Comparison of ENCODE assay signal across 8 cellular contexts in genomic region chr12:12999959-13000615, GRCh38. TPM values are rescaled to one million over a fixed set of nuclear protein-coding genes. Genes with fewer than 3 reads are reported as not detected.
A peak's percentile ranks its signal among the peaks of the same experiment; 100 is the strongest.
DNase-seq lines count a peak whose midpoint lies in the region; ATAC-seq and TF ChIP-seq lines count a peak whose summit lies in the region.

Gene HEBP1, minus strand, starts transcription at chr12:13000265. Its CDS starts 151 bp downstream, at chr12:13000114.

- DNase-seq in AG09319 (ENCODE audit: extremely low read depth, low read depth): peak; percentile 80
- peak; percentile 66 to 73 for DNase-seq in NCI-H524 (lab: John Stamatoyannopoulos, UW)
- DNase-seq in activated CD4-positive, alpha-beta T cell treated with anti-CD3 and anti-CD28 coated beads, Interleukin-2, amount 10 ng/mL, durations not matched to agents 7 days and 5 days: peak; percentile 95
- DNase-seq in stimulated activated CD4-positive, alpha-beta T cell treated with anti-CD3 and anti-CD28 coated beads, Interleukin-1b, Interleukin-23, amount 100 ng/mL, for 24 hours (ENCODE audit: low read depth in 4 of 4, low spot score in 1 of 4): peak; percentile 92 to 99 (median 95)

- H3K27ac ChIP-seq in cingulate gyrus (ENCODE audit: low read depth, low read length) (peak within 1 kb of the TSS; percentile 85), layer of hippocampus (ENCODE audit: low read depth, low read length) (peak within 1 kb of the TSS; percentile 86)

- ATAC-seq in GM19324 (IDR thresholded peaks at IDR 0.05; ENCODE audit: low FRiP score, unreplicated experiment) (peak; percentile 72), HG03457 (IDR thresholded peaks at IDR 0.05; ENCODE audit: unreplicated experiment) (peak; percentile 78)

- H3K36me3 Mint-ChIP-seq in activated CD4-positive, alpha-beta T cell treated with anti-CD3 and anti-CD28 coated beads, Interleukin-2, amount 10 ng/mL, durations not matched to agents 7 days and 5 days (ENCODE audit: low read depth): no peaks in the 10 kb centered on the region

- peak within 1 kb of the TSS; percentile 81 for H3K4me3 Mint-ChIP-seq in activated CD4-positive, alpha-beta T cell treated with anti-CD3 and anti-CD28 coated beads, Interleukin-2, amount 10 ng/mL, durations not matched to agents 7 days and 5 days

- no peak for TF ChIP-seq CTCF in AG09319 (IDR thresholded peaks at IDR 0.05; ENCODE audit: low read depth, low read length)

- POLR2A ChIA-PET in activated CD4-positive, alpha-beta T cell treated with anti-CD3 and anti-CD28 coated beads, Interleukin-2, amount 10 ng/mL, durations not matched to agents 7 days and 5 days (lab: Charles Lee): no interaction called here

- peaks cover 29% of the 10 kb centered on the region for H3K4me1 Mint-ChIP-seq in activated CD4-positive, alpha-beta T cell treated with anti-CD3 and anti-CD28 coated beads, Interleukin-2, amount 10 ng/mL, durations not matched to agents 7 days and 5 days

- H3K27ac Mint-ChIP-seq in activated CD4-positive, alpha-beta T cell treated with anti-CD3 and anti-CD28 coated beads, Interleukin-2, amount 10 ng/mL, durations not matched to agents 7 days and 5 days: peak within 1 kb of the TSS; percentile 94

- H3K27me3 Mint-ChIP-seq in activated CD4-positive, alpha-beta T cell treated with anti-CD3 and anti-CD28 coated beads, Interleukin-2, amount 10 ng/mL, durations not matched to agents 7 days and 5 days: peaks cover 31% of the 10 kb centered on the region

- H3K9me3 Mint-ChIP-seq in activated CD4-positive, alpha-beta T cell treated with anti-CD3 and anti-CD28 coated beads, Interleukin-2, amount 10 ng/mL, durations not matched to agents 7 days and 5 days: no peaks in the 10 kb centered on the region

- CTCF ChIA-PET in activated CD4-positive, alpha-beta T cell treated with anti-CD3 and anti-CD28 coated beads, Interleukin-2, amount 10 ng/mL, durations not matched to agents 7 days and 5 days (lab: Charles Lee): interaction anchor here (1.4 kb wide), 1 partner anchor 19 kb away, joined by 3 read pairs; no protein-coding TSS in a partner anchor

- H3K27me3 ChIP-seq in layer of hippocampus (ENCODE audit: control insufficient read depth, insufficient read depth, low read length): no peaks in the 10 kb centered on the region

RNA-seq across cellular contexts. Expression of gene HEBP1, which starts in this region (rescaled TPM):
- total RNA-seq in activated CD4-positive, alpha-beta T cell treated with anti-CD3 and anti-CD28 coated beads, Interleukin-2, amount 10 ng/mL, durations not matched to agents 7 days and 5 days: 10 to 100 TPM; 19.6 to 21.2 TPM

Comparison
In these comparisons a context has a peak if more than half of its experiments do, and no peak if none do; other contexts are left out.
1. Peak in every context shown above with its lines: DNase-seq, ATAC-seq and H3K27ac ChIP-seq.